Comparison of ENCODE assay signal across 8 cellular contexts in genomic region chr1:52404116-52404974, GRCh38. TPM values are rescaled to one million over a fixed set of nuclear protein-coding genes. Genes with fewer than 3 reads are reported as not detected.
DNase-seq lines count a peak whose midpoint lies in the region; ATAC-seq, FAIRE-seq and TF ChIP-seq lines count a peak whose summit lies in the region.

Gene ORC1, minus strand, starts transcription at chr1:52404423. Its CDS starts 2,200 bp downstream, at chr1:52402223.
Gene PRPF38A, plus strand, starts transcription at chr1:52404602. Its CDS starts 148 bp downstream, at chr1:52404750.

- peak; percentile 99 for FAIRE-seq in GM19239 (lab: Jason Lieb, UNC)

- H3K27me3 Mint-ChIP-seq in activated CD4-positive, alpha-beta T cell treated with anti-CD3 and anti-CD28 coated beads for 36 hours, result no peaks in the 10 kb centered on the region

- peaks cover 61% of the 10 kb centered on the region for H3K36me3 Mint-ChIP-seq in activated CD4-positive, alpha-beta T cell treated with anti-CD3 and anti-CD28 coated beads for 36 hours (ENCODE audit: low read depth)

- peak within 1 kb of the TSS; percentile 95 for H3K9ac ChIP-seq in BLaER1

- no peaks in the 10 kb centered on the region for H3K9me3 Mint-ChIP-seq in activated CD4-positive, alpha-beta T cell treated with anti-CD3 and anti-CD28 coated beads for 36 hours (ENCODE audit: low read depth)

- H3K36me3 ChIP-seq in BLaER1, result peaks cover 68% of the 10 kb centered on the region

- peak within 1 kb of the TSS; percentile 90 for H3K4me2 ChIP-seq in BLaER1

- H3K4me1 Mint-ChIP-seq in activated CD4-positive, alpha-beta T cell treated with anti-CD3 and anti-CD28 coated beads for 36 hours, result peaks cover 45% of the 10 kb centered on the region

- H3K4me1 ChIP-seq in BLaER1, result peaks cover 37% of the 10 kb centered on the region

- H3K4me3 ChIP-seq in BLaER1 (peak within 1 kb of the TSS; percentile 84), choroid plexus epithelial cell (ENCODE audit: low read depth, low read length) (peak within 1 kb of the TSS; percentile 91)

- peak within 1 kb of the TSS; percentile 98 for H3K4me3 Mint-ChIP-seq in activated CD4-positive, alpha-beta T cell treated with anti-CD3 and anti-CD28 coated beads for 36 hours

- POLR2A ChIA-PET in activated CD4-positive, alpha-beta T cell treated with anti-CD3 and anti-CD28 coated beads for 36 hours (lab: Charles Lee), result interaction anchor here (0.5 to 2.7 kb wide), 17 partner anchors 11 to 784 kb away, joined by 3 to 18 read pairs (median 3); partner anchors contain the start of genes CC2D1B, SHISAL2A, TUT4 and TXNDC12

- H3K27me3 ChIP-seq in BLaER1, result no peaks in the 10 kb centered on the region

- peak within 1 kb of the TSS; percentile 94 for H3K27ac ChIP-seq in BLaER1

- CTCF ChIA-PET in activated CD4-positive, alpha-beta T cell treated with anti-CD3 and anti-CD28 coated beads for 36 hours (lab: Charles Lee), result interaction anchor here (0.5 to 2.1 kb wide), 13 partner anchors 10 to 769 kb away, joined by 3 to 13 read pairs (median 5); partner anchors contain the start of gene CC2D1B

- peak; percentile 81 for TF ChIP-seq CTCF in choroid plexus epithelial cell (conservative IDR thresholded peaks at IDR 0.05; ENCODE audit: low read depth, low read length)

- DNase-seq in GM19239 (ENCODE audit: insufficient read length, low spot score) (peak; percentile 71), NCI-H524 (lab: John Stamatoyannopoulos, UW) (peak; percentile 92 to 96), choroid plexus epithelial cell (ENCODE audit: low read depth) (peak; percentile 99), kidney tubule cell (ENCODE audit: low spot score) (peak; percentile 98)
- DNase-seq in activated CD4-positive, alpha-beta T cell treated with anti-CD3 and anti-CD28 coated beads for 36 hours, result peak; percentile 99
- peak; percentile 97 to 99 (median 98) for DNase-seq in stimulated activated CD4-positive, alpha-beta T cell treated with anti-CD3 and anti-CD28 coated beads, Interleukin-1b, Interleukin-23, amount 100 ng/mL, for 24 hours (ENCODE audit: low read depth in 4 of 4, low spot score in 1 of 4)

- intact Hi-C loops in activated CD4-positive, alpha-beta T cell treated with anti-CD3 and anti-CD28 coated beads for 36 hours (cut with DNase I, micrococcal nuclease), result loop anchor here (1.0 to 10.0 kb wide), 23 partner anchors 18 to 1649 kb away; partner anchors contain the start of genes BTF3L4 (in 2 of the 2), CC2D1B (in 2 of the 2), TUT4 (in 2 of the 2) and COA7 (in 1 of the 2)

- H3K27ac Mint-ChIP-seq in activated CD4-positive, alpha-beta T cell treated with anti-CD3 and anti-CD28 coated beads for 36 hours, result peak within 1 kb of the TSS; percentile 99

- H4K20me1 ChIP-seq in BLaER1, result peaks cover 17% of the 10 kb centered on the region; the same call in 1 of the 2 replicates

- ATAC-seq in HG03457 (IDR thresholded peaks at IDR 0.05; ENCODE audit: unreplicated experiment), result peak; percentile 84
- peak; percentile 92 for ATAC-seq in activated CD4-positive, alpha-beta T cell treated with anti-CD3 and anti-CD28 coated beads for 36 hours

- H3K9me3 ChIP-seq in BLaER1, result no peaks in the 10 kb centered on the region

RNA-seq across cellular contexts. Expression of gene ORC1, which starts in this region (rescaled TPM):
- total RNA-seq in activated CD4-positive, alpha-beta T cell treated with anti-CD3 and anti-CD28 coated beads for 36 hours, result 10 to 100 TPM; 51.0 to 57.9 TPM

RNA-seq across cellular contexts. Expression of gene PRPF38A, which starts in this region (rescaled TPM):
- 100 to 1,000 TPM in 1 of 2 experiments, 10 to 100 TPM in 1; 88.9 to 103 TPM for total RNA-seq in activated CD4-positive, alpha-beta T cell treated with anti-CD3 and anti-CD28 coated beads for 36 hours

Comparison
In these comparisons a context has a peak if more than half of its experiments do, and no peak if none do; other contexts are left out.
1. Peak in every context shown above with its lines: DNase-seq, ATAC-seq, H3K4me3 ChIP-seq and H3K27ac ChIP-seq.